Comparison of ENCODE assay signal across 8 cellular contexts in the genomic region with DNA sequence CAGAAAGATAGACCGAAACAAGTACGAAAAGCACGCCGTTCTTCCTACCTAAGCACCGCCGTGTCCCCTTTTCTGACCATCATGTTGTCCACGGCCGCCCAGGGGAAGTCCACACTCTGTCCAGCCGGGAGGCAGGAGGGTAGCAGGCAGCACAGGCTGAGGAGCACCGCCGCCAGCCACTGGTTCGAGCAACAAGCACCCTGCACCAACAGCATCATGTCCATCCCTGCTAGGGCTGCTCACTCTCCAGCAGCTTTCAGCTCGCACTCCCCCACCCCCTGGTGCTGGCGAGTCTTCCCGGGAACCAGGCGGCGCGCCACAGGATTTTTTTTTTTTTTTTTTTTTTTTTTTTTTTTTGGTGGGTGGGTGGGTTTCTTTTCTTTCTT. TPM values are rescaled to one million over a fixed set of nuclear protein-coding genes. Genes with fewer than 3 reads are reported as not detected.
A peak's percentile ranks its signal among the peaks of the same experiment; 100 is the strongest.
DNase-seq lines count a peak whose midpoint lies in the region; ATAC-seq, FAIRE-seq and TF ChIP-seq lines count a peak whose summit lies in the region.

Gene NEGR1, minus strand, starts transcription at position 269 of the 386 bp plus-strand sequence.

- peak within 1 kb of the TSS; percentile 61 for H3K4me3 Mint-ChIP-seq in activated CD4-positive, alpha-beta T cell treated with anti-CD3 and anti-CD28 coated beads, Interleukin-2, amount 10 ng/mL, durations not matched to agents 7 days and 5 days

- in situ Hi-C loops in gastrocnemius medialis (cut with MboI; ENCODE audit: low sequenced_read_pairs in 4 of 4) = no loop called here

- H3K36me3 ChIP-seq in bronchial epithelial cell (ENCODE audit: control insufficient read depth, insufficient read depth, low read length) (no peaks in the 10 kb centered on the region), gastrocnemius medialis (no peaks in the 10 kb centered on the region)

- H3K27me3 Mint-ChIP-seq in activated CD4-positive, alpha-beta T cell treated with anti-CD3 and anti-CD28 coated beads, Interleukin-2, amount 10 ng/mL, durations not matched to agents 7 days and 5 days = peaks cover 36% of the 10 kb centered on the region

- no peak for TF ChIP-seq CTCF in bronchial epithelial cell (IDR thresholded peaks at IDR 0.05; ENCODE audit: insufficient read depth, low read length, severe bottlenecking)
- no peak for TF ChIP-seq CTCF in gastrocnemius medialis (IDR thresholded peaks at IDR 0.05 in 4 of 5, conservative IDR thresholded peaks at IDR 0.05 in 1 of 5)

- peaks cover 5% of the 10 kb centered on the region for H3K27me3 ChIP-seq in bronchial epithelial cell (ENCODE audit: control insufficient read depth, insufficient read depth, low read length)
- H3K27me3 ChIP-seq in gastrocnemius medialis = peaks cover 0 to 3% (median 0%) of the 10 kb centered on the region in 3 donors

- no peaks in the 10 kb centered on the region for H3K9me3 Mint-ChIP-seq in activated CD4-positive, alpha-beta T cell treated with anti-CD3 and anti-CD28 coated beads, Interleukin-2, amount 10 ng/mL, durations not matched to agents 7 days and 5 days

- DNase-seq in activated CD4-positive, alpha-beta T cell treated with anti-CD3 and anti-CD28 coated beads, Interleukin-2, amount 10 ng/mL, durations not matched to agents 7 days and 5 days = peak; percentile 6
- DNase-seq in activated CD4-positive, alpha-beta T cell treated with anti-CD3 and anti-CD28 coated beads, Interleukin-2, amount 50 U/mL, for 1 hour = no peak
- DNase-seq in NCI-H774 (lab: John Stamatoyannopoulos, UW) = peak; percentile 43
- peak; percentile 4 for DNase-seq in bronchial epithelial cell (ENCODE audit: low read depth)
- peak; percentile 54 for DNase-seq in iris pigment epithelial cell (ENCODE audit: low read depth)
- DNase-seq in gastrocnemius medialis = peak; percentile 12 to 28

- H3K36me3 Mint-ChIP-seq in activated CD4-positive, alpha-beta T cell treated with anti-CD3 and anti-CD28 coated beads, Interleukin-2, amount 10 ng/mL, durations not matched to agents 7 days and 5 days (ENCODE audit: low read depth) = no peaks in the 10 kb centered on the region

- H3K9me3 ChIP-seq in gastrocnemius medialis = no peaks in the 10 kb centered on the region

- H3K27ac ChIP-seq in gastrocnemius medialis = peak within 1 kb of the TSS; percentile 59 to 85 (median 69)

- no peak for TF ChIP-seq POLR2A in gastrocnemius medialis (IDR thresholded peaks at IDR 0.05)

- H3K4me3 ChIP-seq in bronchial epithelial cell (ENCODE audit: low read depth, low read length) (peak within 1 kb of the TSS; percentile 76), gastrocnemius medialis (peak within 1 kb of the TSS; percentile 63 to 75 (median 70))

- no peak for FAIRE-seq in bronchial epithelial cell (lab: Jason Lieb, UNC)

- POLR2A ChIA-PET in activated CD4-positive, alpha-beta T cell treated with anti-CD3 and anti-CD28 coated beads, Interleukin-2, amount 10 ng/mL, durations not matched to agents 7 days and 5 days (lab: Charles Lee) = no interaction called here

- H3K4me1 Mint-ChIP-seq in activated CD4-positive, alpha-beta T cell treated with anti-CD3 and anti-CD28 coated beads, Interleukin-2, amount 10 ng/mL, durations not matched to agents 7 days and 5 days = peaks cover 14% of the 10 kb centered on the region

- intact Hi-C loops in gastrocnemius medialis (cut with DNase I; ENCODE audit: low total_unique reads) = no loop called here

- peaks cover 6 to 7% of the 10 kb centered on the region in 2 donors for H3K4me1 ChIP-seq in gastrocnemius medialis

- ATAC-seq in gastrocnemius medialis = no peak
- no peak for ATAC-seq in HG02885 (IDR thresholded peaks at IDR 0.05; ENCODE audit: poor library complexity, unreplicated experiment)
- ATAC-seq in HG02759 (IDR thresholded peaks at IDR 0.05; ENCODE audit: unreplicated experiment) = no peak

- H3K27ac Mint-ChIP-seq in activated CD4-positive, alpha-beta T cell treated with anti-CD3 and anti-CD28 coated beads, Interleukin-2, amount 10 ng/mL, durations not matched to agents 7 days and 5 days = peak within 1 kb of the TSS; percentile 36

- CTCF ChIA-PET in activated CD4-positive, alpha-beta T cell treated with anti-CD3 and anti-CD28 coated beads, Interleukin-2, amount 10 ng/mL, durations not matched to agents 7 days and 5 days (lab: Charles Lee) = no interaction called here

RNA-seq across cellular contexts. Expression of gene NEGR1, which starts in this region (rescaled TPM):
- not detected for total RNA-seq in activated CD4-positive, alpha-beta T cell treated with anti-CD3 and anti-CD28 coated beads, Interleukin-2, amount 10 ng/mL, durations not matched to agents 7 days and 5 days
- 0.13 and 0.26 TPM in 2 replicates for total RNA-seq in bronchial epithelial cell
- 1 to 10 TPM; 4.6 to 5.7 (median 5.0) TPM for total RNA-seq in gastrocnemius medialis

Comparison
In these comparisons a context has a peak if more than half of its experiments do, and no peak if none do; other contexts are left out.
1. Peak in DNase-seq in activated CD4-positive, alpha-beta T cell treated with anti-CD3 and anti-CD28 coated beads, Interleukin-2, amount 10 ng/mL, durations not matched to agents 7 days and 5 days; RNA of the gene not detected or under 1 TPM.
2. Peak in DNase-seq and H3K4me3 ChIP-seq in bronchial epithelial cell; RNA of the gene not detected or under 1 TPM.